In genomic region chr5:71887680-71888079, GRCh38 we compare ENCODE assay signal across 8 cellular contexts.
DNase-seq lines count a peak whose midpoint lies in the region; ATAC-seq and TF ChIP-seq lines count a peak whose summit lies in the region.
"Had no signal": no experiment of that assay in that cellular context is flagged by ENCODE, and none has a peak within 500 bp of the region (broad histone marks: within the 10 kb centered on the region; RNA-seq: fewer than 3 reads in every experiment).

No MANE protein-coding gene starts in this region.

- H3K4me2 ChIP-seq in DOHH2 (ENCODE audit: low read length) (peak overlapping the region; percentile 41), OCI-LY7 (ENCODE audit: low read length) (peak overlapping the region; percentile 51)

- H3K9me2 ChIP-seq in DOHH2 (replicated peaks; ENCODE audit: control insufficient read depth, low read length) (no peaks in the 10 kb centered on the region), OCI-LY7 (ENCODE audit: insufficient read depth, low read length) (no peaks in the 10 kb centered on the region)

- ATAC-seq in GM19324 (IDR thresholded peaks at IDR 0.05; ENCODE audit: low FRiP score, unreplicated experiment): peak; percentile 81
- ATAC-seq in HG03139 (IDR thresholded peaks at IDR 0.05; ENCODE audit: unreplicated experiment): peak; percentile 99

- H3K4me3 ChIP-seq in DOHH2 (ENCODE audit: low read length) (0 out of 2 replicates have a peak overlapping the region, but pooled peaks have one; percentile 42), OCI-LY7 (ENCODE audit: low read depth, low read length, poor library complexity, severe bottlenecking) (peak overlapping the region; percentile 46), neuron (ENCODE audit: low read length) (peak overlapping the region; percentile 39), endodermal cell (ENCODE audit: low read length) (no peak overlapping the region)

- H4K20me1 ChIP-seq in DOHH2 (ENCODE audit: control insufficient read depth, insufficient read depth, low read depth, low read length): no peaks in the 10 kb centered on the region
- no peaks in the 10 kb centered on the region for H4K20me1 ChIP-seq in OCI-LY7 (ENCODE audit: insufficient read depth, low read length)

- peaks cover 8% of the 10 kb centered on the region for H3K9me3 Mint-ChIP-seq in endodermal cell

- CTCF ChIA-PET in OCI-LY7 (lab: Charles Lee; ENCODE audit: unreplicated experiment): no interaction called here

- H3K4me1 ChIP-seq in DOHH2 (ENCODE audit: control insufficient read depth, low read length): peaks cover 3% of the 10 kb centered on the region
- H3K4me1 ChIP-seq in OCI-LY7 (ENCODE audit: insufficient read depth, low read length, poor library complexity, severe bottlenecking): peaks cover 5% of the 10 kb centered on the region
- no peaks in the 10 kb centered on the region for H3K4me1 ChIP-seq in neuron (ENCODE audit: insufficient read depth, low read length)
- H3K4me1 ChIP-seq in endodermal cell (ENCODE audit: control insufficient read depth, insufficient read depth, low read length): no peaks in the 10 kb centered on the region

- peaks cover 7% of the 10 kb centered on the region for H3K27me3 Mint-ChIP-seq in endodermal cell (ENCODE audit: insufficient read depth)

- no peaks in the 10 kb centered on the region for H3F3A ChIP-seq in DOHH2 (ENCODE audit: control insufficient read depth, insufficient read depth)

- no peaks in the 10 kb centered on the region; the same call in 1 of the 2 replicates for H3K9me3 ChIP-seq in DOHH2 (ENCODE audit: control insufficient read depth, insufficient read depth, low read length)
- peaks cover 6% of the 10 kb centered on the region; the same call in 1 of the 2 replicates for H3K9me3 ChIP-seq in OCI-LY7 (ENCODE audit: low read length)
- H3K9me3 ChIP-seq in neuron (ENCODE audit: low read length): no peaks in the 10 kb centered on the region
- H3K9me3 ChIP-seq in endodermal cell (ENCODE audit: control insufficient read depth, low read length): no peaks in the 10 kb centered on the region

- peak overlapping the region; percentile 97 for H2AFZ ChIP-seq in OCI-LY7 (ENCODE audit: low read length)
- H2AFZ ChIP-seq in neuron (ENCODE audit: low read depth, low read length): no peak overlapping the region

- peak; percentile 90 for DNase-seq in OCI-LY7 (ENCODE audit: low spot score)
- peak; percentile 77 for DNase-seq in dermis blood vessel endothelial cell
- DNase-seq in endodermal cell: no peak

- BruUV-seq in OCI-LY7 (replicated peaks; lab: Mats Ljungman, UMichigan): no TSS peak

- H3K4me3 Mint-ChIP-seq in endodermal cell: no peak overlapping the region
- H3K4me3 Mint-ChIP-seq: brain had no signal

- POLR2A ChIA-PET in OCI-LY7 (lab: Charles Lee): no interaction called here

- H3K36me3 ChIP-seq in DOHH2 (ENCODE audit: control insufficient read depth, low read length): no peaks in the 10 kb centered on the region
- no peaks in the 10 kb centered on the region for H3K36me3 ChIP-seq in OCI-LY7 (ENCODE audit: insufficient read depth, low read length)
- no peaks in the 10 kb centered on the region for H3K36me3 ChIP-seq in neuron (ENCODE audit: insufficient read depth, low read length)
- no peaks in the 10 kb centered on the region for H3K36me3 ChIP-seq in endodermal cell (ENCODE audit: control insufficient read depth, insufficient read depth, low read length)

- intact Hi-C loops in OCI-LY7 (cut with micrococcal nuclease; ENCODE audit: unreplicated experiment): no loop called here

- H3K36me3 Mint-ChIP-seq in endodermal cell (ENCODE audit: low read depth): no peaks in the 10 kb centered on the region
- H3K36me3 Mint-ChIP-seq: brain had no signal

- no peak overlapping the region for H3K9ac ChIP-seq in endodermal cell (ENCODE audit: extremely low read depth, low read length, poor library complexity, severe bottlenecking)

- no peaks in the 10 kb centered on the region for H3K4me1 Mint-ChIP-seq in endodermal cell

- H3K27ac Mint-ChIP-seq in endodermal cell: no peak overlapping the region
- H3K27ac Mint-ChIP-seq: brain had no signal

- no peaks in the 10 kb centered on the region for H3K79me2 ChIP-seq in DOHH2 (ENCODE audit: control insufficient read depth, low read length)
- H3K79me2 ChIP-seq in OCI-LY7 (ENCODE audit: insufficient read depth, low read depth, low read length): no peaks in the 10 kb centered on the region

- H3K27ac ChIP-seq in DOHH2 (ENCODE audit: low read depth, low read length) (no peak overlapping the region), OCI-LY7 (ENCODE audit: low read depth, low read length, poor library complexity, severe bottlenecking) (no peak overlapping the region), endodermal cell (ENCODE audit: low read depth, low read length) (no peak overlapping the region)

- TF ChIP-seq CTCF in DOHH2 (IDR thresholded peaks at IDR 0.05; ENCODE audit: low read depth, low read length, poor library complexity, severe bottlenecking) (no peak), OCI-LY7 (conservative IDR thresholded peaks at IDR 0.05; ENCODE audit: low read length) (no peak), endodermal cell (conservative IDR thresholded peaks at IDR 0.05) (no peak)

- 74 to 75% methylated on average over 2 of the region's 2 CpGs for WGBS in endodermal cell (ENCODE audit: insufficient coverage in 1 of 2, insufficient read length in 1 of 2), 2 experiments

- H3K27me3 ChIP-seq in DOHH2 (ENCODE audit: control insufficient read depth, low read length): no peaks in the 10 kb centered on the region
- no peaks in the 10 kb centered on the region for H3K27me3 ChIP-seq in neuron (ENCODE audit: insufficient read depth, low read length)
- peaks cover 4% of the 10 kb centered on the region for H3K27me3 ChIP-seq in endodermal cell (ENCODE audit: control insufficient read depth, insufficient read depth, low read length, poor library complexity, severe bottlenecking)
